In the genomic region with DNA sequence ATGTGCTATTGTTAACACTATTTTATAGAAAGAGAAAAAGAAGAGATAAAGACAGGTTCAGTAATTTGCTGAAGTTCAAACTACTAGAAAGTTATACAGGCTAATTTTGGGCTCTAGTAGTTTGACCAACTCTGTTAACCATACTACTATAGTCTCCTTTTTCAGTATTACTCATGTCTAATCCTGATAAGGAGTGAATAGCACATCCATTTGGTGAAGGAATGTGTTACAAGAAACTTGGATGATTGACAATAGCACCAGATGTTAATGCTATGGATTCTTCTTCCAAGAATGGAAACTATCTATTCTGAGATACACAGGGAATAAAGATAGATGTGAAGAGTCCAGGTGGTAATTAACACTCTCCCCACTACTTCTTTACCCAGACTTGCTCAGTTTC, we compare ENCODE assay signal across 1 cellular context.
TF ChIP-seq lines count a peak whose summit lies in the region.

No MANE protein-coding gene starts in this region.

TF ChIP-seq in GM23338, 12 proteins besides CTCF, POLR2A, EP300 and RAD21 (continued from another document):
- TF ChIP-seq, protein P1, sequence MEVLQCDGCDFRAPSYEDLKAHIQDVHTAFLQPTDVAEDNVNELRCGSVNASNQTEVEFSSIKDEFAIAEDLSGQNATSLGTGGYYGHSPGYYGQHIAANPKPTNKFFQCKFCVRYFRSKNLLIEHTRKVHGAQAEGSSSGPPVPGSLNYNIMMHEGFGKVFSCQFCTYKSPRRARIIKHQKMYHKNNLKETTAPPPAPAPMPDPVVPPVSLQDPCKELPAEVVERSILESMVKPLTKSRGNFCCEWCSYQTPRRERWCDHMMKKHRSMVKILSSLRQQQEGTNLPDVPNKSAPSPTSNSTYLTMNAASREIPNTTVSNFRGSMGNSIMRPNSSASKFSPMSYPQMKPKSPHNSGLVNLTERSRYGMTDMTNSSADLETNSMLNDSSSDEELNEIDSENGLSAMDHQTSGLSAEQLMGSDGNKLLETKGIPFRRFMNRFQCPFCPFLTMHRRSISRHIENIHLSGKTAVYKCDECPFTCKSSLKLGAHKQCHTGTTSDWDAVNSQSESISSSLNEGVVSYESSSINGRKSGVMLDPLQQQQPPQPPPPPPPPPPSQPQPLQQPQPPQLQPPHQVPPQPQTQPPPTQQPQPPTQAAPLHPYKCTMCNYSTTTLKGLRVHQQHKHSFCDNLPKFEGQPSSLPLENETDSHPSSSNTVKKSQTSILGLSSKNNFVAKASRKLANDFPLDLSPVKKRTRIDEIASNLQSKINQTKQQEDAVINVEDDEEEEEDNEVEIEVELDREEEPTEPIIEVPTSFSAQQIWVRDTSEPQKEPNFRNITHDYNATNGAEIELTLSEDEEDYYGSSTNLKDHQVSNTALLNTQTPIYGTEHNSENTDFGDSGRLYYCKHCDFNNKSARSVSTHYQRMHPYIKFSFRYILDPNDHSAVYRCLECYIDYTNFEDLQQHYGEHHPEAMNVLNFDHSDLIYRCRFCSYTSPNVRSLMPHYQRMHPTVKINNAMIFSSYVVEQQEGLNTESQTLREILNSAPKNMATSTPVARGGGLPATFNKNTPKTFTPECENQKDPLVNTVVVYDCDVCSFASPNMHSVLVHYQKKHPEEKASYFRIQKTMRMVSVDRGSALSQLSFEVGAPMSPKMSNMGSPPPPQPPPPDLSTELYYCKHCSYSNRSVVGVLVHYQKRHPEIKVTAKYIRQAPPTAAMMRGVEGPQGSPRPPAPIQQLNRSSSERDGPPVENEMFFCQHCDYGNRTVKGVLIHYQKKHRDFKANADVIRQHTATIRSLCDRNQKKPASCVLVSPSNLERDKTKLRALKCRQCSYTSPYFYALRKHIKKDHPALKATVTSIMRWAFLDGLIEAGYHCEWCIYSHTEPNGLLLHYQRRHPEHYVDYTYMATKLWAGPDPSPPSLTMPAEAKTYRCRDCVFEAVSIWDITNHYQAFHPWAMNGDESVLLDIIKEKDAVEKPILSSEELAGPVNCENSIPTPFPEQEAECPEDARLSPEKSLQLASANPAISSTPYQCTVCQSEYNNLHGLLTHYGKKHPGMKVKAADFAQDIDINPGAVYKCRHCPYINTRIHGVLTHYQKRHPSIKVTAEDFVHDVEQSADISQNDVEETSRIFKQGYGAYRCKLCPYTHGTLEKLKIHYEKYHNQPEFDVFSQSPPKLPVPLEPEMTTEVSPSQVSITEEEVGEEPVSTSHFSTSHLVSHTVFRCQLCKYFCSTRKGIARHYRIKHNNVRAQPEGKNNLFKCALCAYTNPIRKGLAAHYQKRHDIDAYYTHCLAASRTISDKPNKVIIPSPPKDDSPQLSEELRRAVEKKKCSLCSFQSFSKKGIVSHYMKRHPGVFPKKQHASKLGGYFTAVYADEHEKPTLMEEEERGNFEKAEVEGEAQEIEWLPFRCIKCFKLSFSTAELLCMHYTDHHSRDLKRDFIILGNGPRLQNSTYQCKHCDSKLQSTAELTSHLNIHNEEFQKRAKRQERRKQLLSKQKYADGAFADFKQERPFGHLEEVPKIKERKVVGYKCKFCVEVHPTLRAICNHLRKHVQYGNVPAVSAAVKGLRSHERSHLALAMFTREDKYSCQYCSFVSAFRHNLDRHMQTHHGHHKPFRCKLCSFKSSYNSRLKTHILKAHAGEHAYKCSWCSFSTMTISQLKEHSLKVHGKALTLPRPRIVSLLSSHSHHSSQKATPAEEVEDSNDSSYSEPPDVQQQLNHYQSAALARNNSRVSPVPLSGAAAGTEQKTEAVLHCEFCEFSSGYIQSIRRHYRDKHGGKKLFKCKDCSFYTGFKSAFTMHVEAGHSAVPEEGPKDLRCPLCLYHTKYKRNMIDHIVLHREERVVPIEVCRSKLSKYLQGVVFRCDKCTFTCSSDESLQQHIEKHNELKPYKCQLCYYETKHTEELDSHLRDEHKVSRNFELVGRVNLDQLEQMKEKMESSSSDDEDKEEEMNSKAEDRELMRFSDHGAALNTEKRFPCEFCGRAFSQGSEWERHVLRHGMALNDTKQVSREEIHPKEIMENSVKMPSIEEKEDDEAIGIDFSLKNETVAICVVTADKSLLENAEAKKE (CRISPR knock-in tag; IDR thresholded peaks at IDR 0.05): no peak
- TF ChIP-seq, protein P2, sequence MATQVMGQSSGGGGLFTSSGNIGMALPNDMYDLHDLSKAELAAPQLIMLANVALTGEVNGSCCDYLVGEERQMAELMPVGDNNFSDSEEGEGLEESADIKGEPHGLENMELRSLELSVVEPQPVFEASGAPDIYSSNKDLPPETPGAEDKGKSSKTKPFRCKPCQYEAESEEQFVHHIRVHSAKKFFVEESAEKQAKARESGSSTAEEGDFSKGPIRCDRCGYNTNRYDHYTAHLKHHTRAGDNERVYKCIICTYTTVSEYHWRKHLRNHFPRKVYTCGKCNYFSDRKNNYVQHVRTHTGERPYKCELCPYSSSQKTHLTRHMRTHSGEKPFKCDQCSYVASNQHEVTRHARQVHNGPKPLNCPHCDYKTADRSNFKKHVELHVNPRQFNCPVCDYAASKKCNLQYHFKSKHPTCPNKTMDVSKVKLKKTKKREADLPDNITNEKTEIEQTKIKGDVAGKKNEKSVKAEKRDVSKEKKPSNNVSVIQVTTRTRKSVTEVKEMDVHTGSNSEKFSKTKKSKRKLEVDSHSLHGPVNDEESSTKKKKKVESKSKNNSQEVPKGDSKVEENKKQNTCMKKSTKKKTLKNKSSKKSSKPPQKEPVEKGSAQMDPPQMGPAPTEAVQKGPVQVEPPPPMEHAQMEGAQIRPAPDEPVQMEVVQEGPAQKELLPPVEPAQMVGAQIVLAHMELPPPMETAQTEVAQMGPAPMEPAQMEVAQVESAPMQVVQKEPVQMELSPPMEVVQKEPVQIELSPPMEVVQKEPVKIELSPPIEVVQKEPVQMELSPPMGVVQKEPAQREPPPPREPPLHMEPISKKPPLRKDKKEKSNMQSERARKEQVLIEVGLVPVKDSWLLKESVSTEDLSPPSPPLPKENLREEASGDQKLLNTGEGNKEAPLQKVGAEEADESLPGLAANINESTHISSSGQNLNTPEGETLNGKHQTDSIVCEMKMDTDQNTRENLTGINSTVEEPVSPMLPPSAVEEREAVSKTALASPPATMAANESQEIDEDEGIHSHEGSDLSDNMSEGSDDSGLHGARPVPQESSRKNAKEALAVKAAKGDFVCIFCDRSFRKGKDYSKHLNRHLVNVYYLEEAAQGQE (IDR thresholded peaks at IDR 0.05; ENCODE audit: unreplicated experiment): no peak
- TF ChIP-seq EZH2 (IDR thresholded peaks at IDR 0.05; ENCODE audit: low read depth, unreplicated experiment): no peak
- TF ChIP-seq, protein P3, sequence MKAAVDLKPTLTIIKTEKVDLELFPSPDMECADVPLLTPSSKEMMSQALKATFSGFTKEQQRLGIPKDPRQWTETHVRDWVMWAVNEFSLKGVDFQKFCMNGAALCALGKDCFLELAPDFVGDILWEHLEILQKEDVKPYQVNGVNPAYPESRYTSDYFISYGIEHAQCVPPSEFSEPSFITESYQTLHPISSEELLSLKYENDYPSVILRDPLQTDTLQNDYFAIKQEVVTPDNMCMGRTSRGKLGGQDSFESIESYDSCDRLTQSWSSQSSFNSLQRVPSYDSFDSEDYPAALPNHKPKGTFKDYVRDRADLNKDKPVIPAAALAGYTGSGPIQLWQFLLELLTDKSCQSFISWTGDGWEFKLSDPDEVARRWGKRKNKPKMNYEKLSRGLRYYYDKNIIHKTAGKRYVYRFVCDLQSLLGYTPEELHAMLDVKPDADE (IDR thresholded peaks at IDR 0.05): no peak
- TF ChIP-seq JUNB (IDR thresholded peaks at IDR 0.05; ENCODE audit: unreplicated experiment): no peak
- no peak for TF ChIP-seq STAT1 (IDR thresholded peaks at IDR 0.05; ENCODE audit: unreplicated experiment)
- TF ChIP-seq POLR2AphosphoS5 (IDR thresholded peaks at IDR 0.05; ENCODE audit: low read depth): no peak
- no peak for TF ChIP-seq CREB1 (CRISPR knock-in tag; IDR thresholded peaks at IDR 0.05; ENCODE audit: low read depth)
TF ChIP-seq in GM23338: peak in this region for 0.
